26 cellular contexts compared by ENCODE assay signal in genomic region chr2:70214365-70214764, GRCh38.
"Had no signal": no experiment of that assay in that cellular context is flagged by ENCODE, and none has a peak within 500 bp of the region (broad histone marks: within the 10 kb centered on the region; RNA-seq: fewer than 3 reads in every experiment).

No MANE protein-coding gene starts in this region.

- H3K9me3 Mint-ChIP-seq: activated CD4-positive, alpha-beta T cell treated with anti-CD3 and anti-CD28 coated beads, Interleukin-2, amount 10 ng/mL, durations not matched to agents 7 days and 5 days; activated T-cell treated with anti-CD3 and anti-CD28 coated beads, Interleukin-2, amount 50 U/mL, for 24 hours; activated T-helper 2 cell treated with anti-CD3 and anti-CD28 coated beads, Interferon-gamma antibody, Interleukin-2, Interleukin-4, amounts not matched to agents 10 μg/mL and 5 μg/mL and 100 μg/mL, durations not matched to agents 14 hours and 24 hours and 36 hours; brain; dendritic cell treated with granulocyte-macrophage colony-stimulating factor and Interleukin-4, amounts not matched to agents 40 ng/mL and 50 ng/mL, for 4 days; immature natural killer cell; natural killer cell treated with Interleukin-12 subunit alpha and Interleukin-12 subunit beta and Interleukin-15 and Interleukin-18, amount 100 ng/mL, for 72 hours; stimulated activated effector memory CD8-positive, alpha-beta T cell treated with anti-CD3 and anti-CD28 coated beads, Interleukin-12 subunit alpha, Interleukin-12 subunit beta, amount 100 ng/mL, for 72 hours; stimulated activated naive CD8-positive, alpha-beta T cell treated with anti-CD3 and anti-CD28 coated beads, Interleukin-15, amount 100 ng/mL, for 72 hours had no signal

- H3K27me3 Mint-ChIP-seq: activated CD4-positive, alpha-beta T cell treated with anti-CD3 and anti-CD28 coated beads, Interleukin-2, amount 10 ng/mL, durations not matched to agents 7 days and 5 days; activated T-cell treated with anti-CD3 and anti-CD28 coated beads, Interleukin-2, amount 50 U/mL, for 24 hours; brain; dendritic cell treated with granulocyte-macrophage colony-stimulating factor and Interleukin-4, amounts not matched to agents 40 ng/mL and 50 ng/mL, for 4 days; natural killer cell treated with Interleukin-12 subunit alpha and Interleukin-12 subunit beta and Interleukin-15 and Interleukin-18, amount 100 ng/mL, for 72 hours; stimulated activated naive CD8-positive, alpha-beta T cell treated with anti-CD3 and anti-CD28 coated beads, Interleukin-15, amount 100 ng/mL, for 72 hours had no signal

- H3K79me2 ChIP-seq: parathyroid adenoma had no signal

- H3K27me3 ChIP-seq: hepatocyte, suprapubic skin, transverse colon had no signal

- ATAC-seq: activated CD4-positive, CD25-positive, alpha-beta regulatory T cell treated with anti-CD3 and anti-CD28 coated beads, Interleukin-2, amount 50 U/mL, for 24 hours; left ventricle myocardium superior; natural killer cell treated with Interleukin-12 subunit alpha and Interleukin-12 subunit beta and Interleukin-15 and Interleukin-18, amount 100 ng/mL, for 72 hours; right cardiac atrium; stimulated activated effector memory CD8-positive, alpha-beta T cell treated with anti-CD3 and anti-CD28 coated beads, Interleukin-12 subunit alpha, Interleukin-12 subunit beta, amount 100 ng/mL, for 72 hours; stimulated activated naive CD8-positive, alpha-beta T cell treated with anti-CD3 and anti-CD28 coated beads, Interleukin-15, amount 100 ng/mL, for 72 hours had no signal

- H3K4me1 ChIP-seq: parathyroid adenoma, suprapubic skin, transverse colon had no signal

- DNase-seq: activated CD4-positive, alpha-beta T cell treated with anti-CD3 and anti-CD28 coated beads, Interleukin-2, amount 10 ng/mL, durations not matched to agents 7 days and 5 days; activated CD8-positive, alpha-beta memory T cell treated with anti-CD3 and anti-CD28 coated beads for 24 hours; activated CD8-positive, alpha-beta memory T cell treated with anti-CD3 and anti-CD28 coated beads, Interleukin-2, amount 50 U/mL, for 4 hours; activated naive CD4-positive, alpha-beta T cell treated with Interleukin-2 at 50 U/mL for 16 hours; activated T-cell treated with anti-CD3 and anti-CD28 coated beads, Interleukin-2, amount 50 U/mL, for 24 hours; anterior cingulate cortex; effector CD4-positive, alpha-beta T cell; foreskin melanocyte; glutamatergic neuron; immature natural killer cell; left ventricle myocardium superior; right cardiac atrium; stimulated activated CD4-positive, alpha-beta T cell treated with anti-CD3 and anti-CD28 coated beads, Interleukin-2, amount 100 ng/mL, for 24 hours; stimulated activated naive CD8-positive, alpha-beta T cell treated with anti-CD3 and anti-CD28 coated beads, Interleukin-15, amount 100 ng/mL, for 72 hours; transverse colon had no signal

- H3K9ac ChIP-seq: parathyroid adenoma had no signal

- H2AFZ ChIP-seq: hepatocyte, parathyroid adenoma had no signal

- H3K9me3 ChIP-seq: suprapubic skin, transverse colon had no signal

- H3K4me2 ChIP-seq: hepatocyte had no signal

- FAIRE-seq: urothelium cell line had no signal

- H3K4me3 ChIP-seq: hepatocyte, skin epidermis, suprapubic skin, transverse colon had no signal

- H3K4me1 Mint-ChIP-seq: brain; immature natural killer cell; stimulated activated effector memory CD8-positive, alpha-beta T cell treated with anti-CD3 and anti-CD28 coated beads, Interleukin-12 subunit alpha, Interleukin-12 subunit beta, amount 100 ng/mL, for 72 hours had no signal

- H3K27ac Mint-ChIP-seq: activated CD4-positive, alpha-beta T cell treated with anti-CD3 and anti-CD28 coated beads, Interleukin-2, amount 10 ng/mL, durations not matched to agents 7 days and 5 days; activated T-cell treated with anti-CD3 and anti-CD28 coated beads, Interleukin-2, amount 50 U/mL, for 24 hours; activated T-helper 2 cell treated with anti-CD3 and anti-CD28 coated beads, Interferon-gamma antibody, Interleukin-2, Interleukin-4, amounts not matched to agents 10 μg/mL and 5 μg/mL and 100 μg/mL, durations not matched to agents 14 hours and 24 hours and 36 hours; brain; dendritic cell treated with granulocyte-macrophage colony-stimulating factor and Interleukin-4, amounts not matched to agents 40 ng/mL and 50 ng/mL, for 4 days; immature natural killer cell; natural killer cell treated with Interleukin-12 subunit alpha and Interleukin-12 subunit beta and Interleukin-15 and Interleukin-18, amount 100 ng/mL, for 72 hours; stimulated activated naive CD8-positive, alpha-beta T cell treated with anti-CD3 and anti-CD28 coated beads, Interleukin-15, amount 100 ng/mL, for 72 hours had no signal

- H3K27ac ChIP-seq: hepatocyte, parathyroid adenoma, suprapubic skin, transverse colon had no signal

- H3K4me3 Mint-ChIP-seq: activated CD4-positive, alpha-beta T cell treated with anti-CD3 and anti-CD28 coated beads, Interleukin-2, amount 10 ng/mL, durations not matched to agents 7 days and 5 days; activated T-cell treated with anti-CD3 and anti-CD28 coated beads, Interleukin-2, amount 50 U/mL, for 24 hours; brain; dendritic cell treated with granulocyte-macrophage colony-stimulating factor and Interleukin-4, amounts not matched to agents 40 ng/mL and 50 ng/mL, for 4 days; immature natural killer cell; natural killer cell treated with Interleukin-12 subunit alpha and Interleukin-12 subunit beta and Interleukin-15 and Interleukin-18, amount 100 ng/mL, for 72 hours; stimulated activated effector memory CD8-positive, alpha-beta T cell treated with anti-CD3 and anti-CD28 coated beads, Interleukin-12 subunit alpha, Interleukin-12 subunit beta, amount 100 ng/mL, for 72 hours; stimulated activated naive CD8-positive, alpha-beta T cell treated with anti-CD3 and anti-CD28 coated beads, Interleukin-15, amount 100 ng/mL, for 72 hours had no signal
